14 cellular contexts compared by ENCODE assay signal in the genomic region with DNA sequence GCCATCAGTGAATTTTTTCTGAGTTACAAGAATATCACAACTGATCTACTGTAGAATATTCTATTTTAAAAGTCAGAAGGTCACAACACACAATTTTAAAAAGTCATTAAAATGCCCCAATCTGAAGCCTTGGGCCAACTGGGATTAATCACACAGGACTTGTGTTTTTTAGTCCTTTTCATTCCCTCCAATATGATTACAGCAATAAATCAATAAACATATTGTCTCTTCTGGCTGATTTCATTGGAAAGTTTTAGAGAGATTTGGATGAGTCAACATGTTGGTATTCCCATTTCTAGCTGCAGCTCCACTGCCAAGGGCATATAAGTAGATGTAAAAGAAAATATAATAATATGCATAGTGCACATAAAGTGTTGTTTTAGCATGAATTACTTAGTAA.
DNase-seq lines count a peak whose midpoint lies in the region; ATAC-seq, FAIRE-seq and TF ChIP-seq lines count a peak whose summit lies in the region.
"Had no signal": no experiment of that assay in that cellular context is flagged by ENCODE, and none has a peak within 500 bp of the region (broad histone marks: within the 10 kb centered on the region; RNA-seq: fewer than 3 reads in every experiment).

No MANE protein-coding gene starts in this region.

- CTCF ChIA-PET in AG04450 (lab: Charles Lee) = no interaction called here
- CTCF ChIA-PET in naive thymus-derived CD4-positive, alpha-beta T cell (lab: Charles Lee) = no interaction called here

- no peak overlapping the region for H3K27ac ChIP-seq in AG04450 (ENCODE audit: low read depth, low read length)
- H3K27ac ChIP-seq in astrocyte (ENCODE audit: low read depth, low read length) = peak overlapping the region; percentile 31
- H3K27ac ChIP-seq in naive thymus-derived CD4-positive, alpha-beta T cell (ENCODE audit: low read depth, low read length) = no peak overlapping the region
- H3K27ac ChIP-seq: KMS-11 had no signal

- H4K20me1 ChIP-seq in astrocyte (ENCODE audit: insufficient read depth, low read length) = no peaks in the 10 kb centered on the region

- no peak overlapping the region for H3K27ac Mint-ChIP-seq in astrocyte (ENCODE audit: unreplicated experiment)
- no peak overlapping the region for H3K27ac Mint-ChIP-seq in naive thymus-derived CD4-positive, alpha-beta T cell
- H3K27ac Mint-ChIP-seq: memory B cell had no signal

- H3K4me3 Mint-ChIP-seq in astrocyte (ENCODE audit: unreplicated experiment) = no peak overlapping the region
- no peak overlapping the region for H3K4me3 Mint-ChIP-seq in naive thymus-derived CD4-positive, alpha-beta T cell
- H3K4me3 Mint-ChIP-seq: memory B cell had no signal

- peaks cover 5% of the 10 kb centered on the region for H3K36me3 Mint-ChIP-seq in astrocyte (ENCODE audit: low read depth, unreplicated experiment)
- peaks cover 0 to 17% (median 0%) of the 10 kb centered on the region in 5 donors for H3K36me3 Mint-ChIP-seq in naive thymus-derived CD4-positive, alpha-beta T cell
- H3K36me3 Mint-ChIP-seq: memory B cell had no signal

- H3K79me2 ChIP-seq in astrocyte (ENCODE audit: insufficient read depth, low read length) = no peaks in the 10 kb centered on the region

- no peak for ATAC-seq in GM21423 (IDR thresholded peaks at IDR 0.05; ENCODE audit: unreplicated experiment)
- no peak for ATAC-seq in naive thymus-derived CD4-positive, alpha-beta T cell

- no peak overlapping the region for H3K4me3 ChIP-seq in AG04450 (ENCODE audit: low read depth, low read length)
- no peak overlapping the region for H3K4me3 ChIP-seq in astrocyte (ENCODE audit: insufficient read depth, low read depth, low read length)
- H3K4me3 ChIP-seq in naive thymus-derived CD4-positive, alpha-beta T cell (ENCODE audit: low read length) = no peak overlapping the region
- H3K4me3 ChIP-seq: prostate gland had no signal

- DNase-seq in AG04450 (ENCODE audit: low read depth, low spot score) = peak; percentile 42
- DNase-seq in HS-5 (ENCODE audit: low read depth) = peak; percentile 63
- DNase-seq in astrocyte (ENCODE audit: low read depth) = peak; percentile 64
- DNase-seq in foreskin melanocyte = peak; percentile 88
- no peak for DNase-seq in NCI-H524 treated with DMSO at 0.1 percent for 48 hours (lab: John Stamatoyannopoulos, UW)
- no peak for DNase-seq in naive thymus-derived CD4-positive, alpha-beta T cell
- DNase-seq in NCI-H345 treated with DMSO at 0.1 percent for 48 hours (lab: John Stamatoyannopoulos, UW; ENCODE audit: unreplicated experiment) = no peak
- DNase-seq: GOT3, NCI-H345, SHP77 had no signal

- H3K4me1 Mint-ChIP-seq in astrocyte (ENCODE audit: low read depth, unreplicated experiment) = peaks cover 25% of the 10 kb centered on the region
- peaks cover 0 to 26% (median 0%) of the 10 kb centered on the region in 7 donors for H3K4me1 Mint-ChIP-seq in naive thymus-derived CD4-positive, alpha-beta T cell

- POLR2A ChIA-PET in AG04450 (lab: Yijun Ruan, JAX) = no interaction called here
- POLR2A ChIA-PET in naive thymus-derived CD4-positive, alpha-beta T cell (lab: Charles Lee) = interaction anchor here (0.7 kb wide), 1 partner anchor 139 kb away, joined by 4 read pairs; no protein-coding TSS in a partner anchor

- no peaks in the 10 kb centered on the region for H3K36me3 ChIP-seq in astrocyte (ENCODE audit: insufficient read depth, low read length)
- peaks cover 0 to 5% (median 0%) of the 10 kb centered on the region in 3 experiments for H3K36me3 ChIP-seq in naive thymus-derived CD4-positive, alpha-beta T cell (ENCODE audit: control insufficient read depth in 2 of 3, insufficient read depth in 3 of 3, low read length in 3 of 3)
- H3K36me3 ChIP-seq: prostate gland had no signal

- H3K4me1 ChIP-seq in astrocyte (ENCODE audit: insufficient read depth, low read length) = peaks cover 43% of the 10 kb centered on the region
- H3K4me1 ChIP-seq in naive thymus-derived CD4-positive, alpha-beta T cell (ENCODE audit: control insufficient read depth in 2 of 2, insufficient read depth in 2 of 2, low read length in 2 of 2) = peaks cover 0 to 37% of the 10 kb centered on the region in 2 donors
- H3K4me1 ChIP-seq: prostate gland had no signal

- TF ChIP-seq CTCF in AG04450 (IDR thresholded peaks at IDR 0.05; ENCODE audit: low read depth, low read length) (no peak), astrocyte (IDR thresholded peaks at IDR 0.05; ENCODE audit: insufficient read depth, low read depth, low read length) (no peak)

- H3K27me3 ChIP-seq in AG04450 (ENCODE audit: control insufficient read depth, insufficient read depth, low read length) (no peaks in the 10 kb centered on the region), astrocyte (ENCODE audit: insufficient read depth, low read length) (no peaks in the 10 kb centered on the region)
- H3K27me3 ChIP-seq in naive thymus-derived CD4-positive, alpha-beta T cell (ENCODE audit: control insufficient read depth in 2 of 2, insufficient read depth in 2 of 2, low read length in 2 of 2) = no peaks in the 10 kb centered on the region

- no peak overlapping the region for H2AFZ ChIP-seq in astrocyte (ENCODE audit: low read depth, low read length)

- no peak for FAIRE-seq in astrocyte (lab: Jason Lieb, UNC)

- H3K9me3 Mint-ChIP-seq in astrocyte (ENCODE audit: unreplicated experiment) = peaks cover 5% of the 10 kb centered on the region
- no peaks in the 10 kb centered on the region for H3K9me3 Mint-ChIP-seq in naive thymus-derived CD4-positive, alpha-beta T cell
- H3K9me3 Mint-ChIP-seq: memory B cell had no signal

- H3K9me3 ChIP-seq in AG04450 (ENCODE audit: control insufficient read depth, insufficient read depth, low read length) (no peaks in the 10 kb centered on the region), astrocyte (ENCODE audit: insufficient read depth, low read depth, low read length) (no peaks in the 10 kb centered on the region)
- H3K9me3 ChIP-seq in naive thymus-derived CD4-positive, alpha-beta T cell (ENCODE audit: control insufficient read depth in 2 of 3, low read length in 3 of 3) = no peaks in the 10 kb centered on the region
- H3K9me3 ChIP-seq: prostate gland had no signal

- intact Hi-C loops in naive thymus-derived CD4-positive, alpha-beta T cell (cut with micrococcal nuclease) = no loop called here

- no peak overlapping the region for H3K9ac ChIP-seq in astrocyte (ENCODE audit: low read length)
- H3K9ac ChIP-seq: KMS-11 had no signal

- no peaks in the 10 kb centered on the region for H3K27me3 Mint-ChIP-seq in astrocyte (ENCODE audit: low read depth, unreplicated experiment)
- peaks cover 0 to 5% (median 0%) of the 10 kb centered on the region in 5 donors for H3K27me3 Mint-ChIP-seq in naive thymus-derived CD4-positive, alpha-beta T cell
- H3K27me3 Mint-ChIP-seq: memory B cell had no signal

- H3K4me2 ChIP-seq in astrocyte (ENCODE audit: low read length) = peak overlapping the region; percentile 40
- H3K4me2 ChIP-seq: KMS-11 had no signal

Comparison
In these comparisons a context has a peak if more than half of its experiments do, and no peak if none do; other contexts are left out.
1. DNase-seq: peak in AG04450 (single experiment), HS-5 (single experiment), astrocyte (single experiment) and foreskin melanocyte (single experiment); none in NCI-H524 treated with DMSO at 0.1 percent for 48 hours (single experiment), naive thymus-derived CD4-positive, alpha-beta T cell (0 of 9) and NCI-H345 treated with DMSO at 0.1 percent for 48 hours (single experiment).